22 cellular contexts compared by ENCODE assay signal in the genomic region with DNA sequence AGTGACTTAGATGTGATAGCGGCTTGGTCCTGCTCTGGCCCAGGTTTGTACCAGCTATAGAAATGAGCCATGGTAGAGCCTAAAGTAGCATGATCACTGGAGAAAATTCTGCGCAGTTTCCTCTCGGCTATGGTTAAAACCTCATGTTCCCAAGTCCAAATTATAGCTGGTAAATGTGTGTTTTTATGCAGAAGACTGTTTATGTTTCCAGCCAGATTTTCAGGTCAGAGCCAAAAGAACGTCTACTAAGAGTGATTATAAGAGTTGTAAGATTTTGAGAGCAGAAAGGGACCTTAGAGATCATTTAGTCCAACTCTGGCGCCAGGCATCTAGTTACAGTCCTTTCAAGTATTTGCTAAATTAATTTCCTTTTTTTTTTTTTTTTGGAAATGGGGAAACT.
"Had no signal": no experiment of that assay in that cellular context is flagged by ENCODE, and none has a peak within 500 bp of the region (broad histone marks: within the 10 kb centered on the region; RNA-seq: fewer than 3 reads in every experiment).

No MANE protein-coding gene starts in this region.

- H3K4me3 Mint-ChIP-seq: activated CD4-positive, alpha-beta T cell treated with anti-CD3 and anti-CD28 coated beads, Interleukin-2, amount 10 ng/mL, durations not matched to agents 24 days and 14 days; activated naive CD8-positive, alpha-beta T cell; activated T-cell treated with anti-CD3 and anti-CD28 coated beads, Interleukin-2, amount 50 U/mL, for 4 hours; T-helper 1 cell treated with Interleukin-12 subunit alpha and Interleukin-12 subunit beta and Interleukin-4 antibody, amounts not matched to agents 30 μg/mL and 1 μg/mL, for 36 hours; WTC11 had no signal

- ATAC-seq: activated T-cell treated with anti-CD3 and anti-CD28 coated beads, Interleukin-2, amount 50 U/mL, for 4 hours; PC-3; WTC11 had no signal

- DNase-seq: activated CD4-positive, alpha-beta T cell treated with anti-CD3 and anti-CD28 coated beads for 1 hour; activated CD4-positive, alpha-beta T cell treated with anti-CD3 and anti-CD28 coated beads, Interleukin-2, amount 50 U/mL, for 48 hours; activated effector memory CD4-positive, alpha-beta T cell treated with anti-CD3 and anti-CD28 coated beads, Interleukin-2, amount 50 U/mL, for 16 hours; activated naive CD4-positive, alpha-beta T cell treated with Interleukin-2 at 50 U/mL for 16 hours; activated T-cell treated with anti-CD3 and anti-CD28 coated beads, Interleukin-2, amount 50 U/mL, for 4 hours; amygdala; Kasumi-1; KBM-7; NCI-H1105 treated with DMSO at 0.1 percent for 48 hours; NCI-H1436 treated with DMSO at 0.1 percent for 48 hours; NCI-H187; NCI-H2081; NCI-H510A treated with DMSO at 0.1 percent for 48 hours; NCI-H69; NK-92 treated with Interleukin-12 subunit alpha and Interleukin-12 subunit beta, amount 100 ng/mL, for 24 hours; PC-3; SHP77 treated with DMSO at 0.1 percent for 48 hours; T-helper 9 cell had no signal

- H3K9me3 Mint-ChIP-seq: activated T-cell treated with anti-CD3 and anti-CD28 coated beads, Interleukin-2, amount 50 U/mL, for 4 hours; T-helper 1 cell treated with Interleukin-12 subunit alpha and Interleukin-12 subunit beta and Interleukin-4 antibody, amounts not matched to agents 30 μg/mL and 1 μg/mL, for 36 hours; WTC11 had no signal

- H3K27me3 Mint-ChIP-seq: activated CD4-positive, alpha-beta T cell treated with anti-CD3 and anti-CD28 coated beads, Interleukin-2, amount 10 ng/mL, durations not matched to agents 24 days and 14 days; activated naive CD8-positive, alpha-beta T cell had no signal

- H3K36me3 Mint-ChIP-seq: WTC11 had no signal

- H3K27ac Mint-ChIP-seq: activated CD4-positive, alpha-beta T cell treated with anti-CD3 and anti-CD28 coated beads, Interleukin-2, amount 10 ng/mL, durations not matched to agents 24 days and 14 days; activated naive CD8-positive, alpha-beta T cell; T-helper 1 cell treated with Interleukin-12 subunit alpha and Interleukin-12 subunit beta and Interleukin-4 antibody, amounts not matched to agents 30 μg/mL and 1 μg/mL, for 36 hours; WTC11 had no signal
